ENCODE assay signal across 21 cellular contexts in genomic region chr10:43215758-43216455, GRCh38.
A peak's percentile ranks its signal among the peaks of the same experiment; 100 is the strongest.
DNase-seq lines count a peak whose midpoint lies in the region; ATAC-seq and TF ChIP-seq lines count a peak whose summit lies in the region.
"Had no signal": no experiment of that assay in that cellular context is flagged by ENCODE, and none has a peak within 500 bp of the region (broad histone marks: within the 10 kb centered on the region; RNA-seq: fewer than 3 reads in every experiment).

No MANE protein-coding gene starts in this region.

- no peak for ATAC-seq in GM19035 (IDR thresholded peaks at IDR 0.05; ENCODE audit: unreplicated experiment)
- ATAC-seq: PC-3 had no signal

- TF ChIP-seq CTCF in HEK293 (tag by site-specific recombination; IDR thresholded peaks at IDR 0.05) = no peak

- no peak overlapping the region for H3K4me3 ChIP-seq in HEK293 (ENCODE audit: low read depth, low read length)
- H3K4me3 ChIP-seq: GM23248, MG63 had no signal

- no peaks in the 10 kb centered on the region for H3K9me3 ChIP-seq in HEK293 (ENCODE audit: control insufficient read depth, insufficient read depth, low read depth, low read length)
- H3K9me3 ChIP-seq: Caco-2, MG63 had no signal

- no peaks in the 10 kb centered on the region for H3K4me1 ChIP-seq in HEK293 (ENCODE audit: control insufficient read depth, insufficient read depth, low read length)
- H3K4me1 ChIP-seq: Caco-2 had no signal

- CTCF ChIA-PET in HEK293 (lab: Yijun Ruan, JAX) (interaction anchor here (1.4 to 3.1 kb wide), 2 partner anchors 11 to 12 kb away, joined by 6 to 18 read pairs; no protein-coding TSS in a partner anchor), HEK293T (lab: Yijun Ruan, JAX) (no interaction called here)

- DNase-seq in caudate nucleus (lab: John Stamatoyannopoulos, UW) (peak in 4 of 61 donors; percentile 20 to 54 (median 37)), globus pallidus (ENCODE audit: low spot score) (peak; percentile 36), superior temporal gyrus (ENCODE audit: extremely low spot score) (peak; percentile 20), OCI-M1 (lab: John Stamatoyannopoulos, UW) (no peak), HEK293T (ENCODE audit: extremely low spot score) (no peak)
- DNase-seq: ACHN; Caco-2; CD4-positive, CD25-positive, alpha-beta regulatory T cell; GF-D8; GM23248; HCEC 1CT; Kasumi-1; MG63; NCI-H1092; NCI-H146; NCI-H2029 treated with DMSO at 0.1 percent for 48 hours; NCI-H2171; PC-3; RPMI8226 had no signal

- POLR2A ChIA-PET in HEK293 (lab: Yijun Ruan, JAX) = no interaction called here
- POLR2A ChIA-PET in HEK293T (lab: Yijun Ruan, JAX) = no interaction called here

- H3K36me3 ChIP-seq in HEK293 (ENCODE audit: control insufficient read depth in 2 of 2, insufficient read depth in 1 of 2, low read length in 2 of 2) = no peaks in the 10 kb centered on the region
- H3K36me3 ChIP-seq: MG63 had no signal

- H3K27ac ChIP-seq in HEK293 (ENCODE audit: extremely low read depth, low read depth, low read length) (no peak overlapping the region), caudate nucleus (ENCODE audit: low read depth, low read length) (peak overlapping the region; percentile 48)
- H3K27ac ChIP-seq: GM23248 had no signal

TF ChIP-seq in HEK293, 187 proteins besides CTCF, POLR2A, EP300 and RAD21:
- 0 out of 2 replicates have a peak, but pooled peaks have one; percentile 20 for TF ChIP-seq GLIS2 (tag by site-specific recombination; IDR thresholded peaks at IDR 0.05)
- no peak for TF ChIP-seq TCF7L2 (IDR thresholded peaks at IDR 0.05; ENCODE audit: borderline replicate concordance, low read depth, low read length)
- TF ChIP-seq GLIS1 (tag by site-specific recombination; IDR thresholded peaks at IDR 0.05) = peak; percentile 38; the same call in 1 of the 2 replicates

TF ChIP-seq in HEK293T, 16 proteins besides CTCF, POLR2A, EP300 and RAD21:
- TF ChIP-seq FOXK2 (IDR thresholded peaks at IDR 0.05) (no peak), ZNF384 (IDR thresholded peaks at IDR 0.05) (no peak), SP1 (IDR thresholded peaks at IDR 0.05) (no peak), NFRKB (IDR thresholded peaks at IDR 0.05) (no peak), SUZ12 (IDR thresholded peaks at IDR 0.05) (no peak), PKNOX1 (IDR thresholded peaks at IDR 0.05) (no peak), HDGF (IDR thresholded peaks at IDR 0.05; ENCODE audit: borderline replicate concordance) (no peak), FOXA1 (IDR thresholded peaks at IDR 0.05) (no peak), TARDBP (IDR thresholded peaks at IDR 0.05) (no peak), ARNT (IDR thresholded peaks at IDR 0.05) (no peak), FOXM1 (IDR thresholded peaks at IDR 0.05; ENCODE audit: borderline replicate concordance) (no peak), BHLHE40 (IDR thresholded peaks at IDR 0.05; ENCODE audit: borderline replicate concordance) (no peak), L3MBTL2 (conservative IDR thresholded peaks at IDR 0.05) (no peak), LEF1 (IDR thresholded peaks at IDR 0.05; ENCODE audit: borderline replicate concordance) (no peak), CTBP1 (IDR thresholded peaks at IDR 0.05; ENCODE audit: borderline replicate concordance) (no peak), ELF4 (IDR thresholded peaks at IDR 0.05) (no peak)

Comparison
In these comparisons a context has a peak if more than half of its experiments do, and no peak if none do; other contexts are left out.
1. DNase-seq: peak in globus pallidus (single experiment) and superior temporal gyrus (single experiment); none in OCI-M1 (single experiment) and HEK293T (single experiment).